18 cellular contexts compared by ENCODE assay signal in genomic region chr11:16367252-16367651, GRCh38. TPM values are rescaled to one million over a fixed set of nuclear protein-coding genes. Genes with fewer than 3 reads are reported as not detected.
"Had no signal": no experiment of that assay in that cellular context is flagged by ENCODE, and none has a peak within 500 bp of the region (broad histone marks: within the 10 kb centered on the region; RNA-seq: fewer than 3 reads in every experiment).

No MANE protein-coding gene starts in this region.

- H3K36me3 ChIP-seq: thyroid gland had no signal

- H3K27me3 ChIP-seq: thyroid gland had no signal

- FAIRE-seq: frontal cortex had no signal

- H3K4me1 ChIP-seq: thyroid gland had no signal

- H3K9me3 ChIP-seq: thyroid gland had no signal

- H3K27ac ChIP-seq: epithelial cell of prostate, thyroid gland, VCaP had no signal

- DNase-seq: activated CD4-positive, alpha-beta T cell treated with anti-CD3 and anti-CD28 coated beads for 1 hour; activated CD4-positive, alpha-beta T cell treated with anti-CD3 and anti-CD28 coated beads, Interleukin-2, amount 50 U/mL, for 4 hours; activated naive CD4-positive, alpha-beta T cell treated with Interleukin-2 at 50 U/mL for 16 hours; aorta; dermis blood vessel endothelial cell; head of caudate nucleus; immature natural killer cell; mesendoderm; posterior cingulate gyrus; retina; stimulated activated CD4-positive, alpha-beta T cell treated with anti-CD3 and anti-CD28 coated beads, Interleukin-12 subunit alpha, Interleukin-12 subunit beta, amount 100 ng/mL, for 4 hours; thyroid gland had no signal

- ATAC-seq: activated T-helper 17 cell treated with anti-CD3 and anti-CD28 coated beads, Interleukin-2, amount 50 U/mL, for 72 hours; natural killer cell treated with Interleukin-12 subunit alpha and Interleukin-12 subunit beta and Interleukin-15 and Interleukin-18, amount 100 ng/mL, for 72 hours; stimulated activated memory B cell treated with anti-CD40 and anti-IgM and Interleukin-4, amounts not matched to agents 10 μg/mL and 1 μg/mL and 100 μg/mL, for 72 hours had no signal

- H3K4me3 ChIP-seq: thyroid gland had no signal

RNA-seq across cellular contexts. Expression of gene SOX6, which starts 10.9 kb away (rescaled TPM):
- total RNA-seq: natural killer cell treated with Interleukin-12 subunit alpha and Interleukin-12 subunit beta and Interleukin-15 and Interleukin-18, amount 100 ng/mL, for 72 hours had no signal
- polyA plus RNA-seq: immature natural killer cell had no signal
